11 cellular contexts compared by ENCODE assay signal in the genomic region with DNA sequence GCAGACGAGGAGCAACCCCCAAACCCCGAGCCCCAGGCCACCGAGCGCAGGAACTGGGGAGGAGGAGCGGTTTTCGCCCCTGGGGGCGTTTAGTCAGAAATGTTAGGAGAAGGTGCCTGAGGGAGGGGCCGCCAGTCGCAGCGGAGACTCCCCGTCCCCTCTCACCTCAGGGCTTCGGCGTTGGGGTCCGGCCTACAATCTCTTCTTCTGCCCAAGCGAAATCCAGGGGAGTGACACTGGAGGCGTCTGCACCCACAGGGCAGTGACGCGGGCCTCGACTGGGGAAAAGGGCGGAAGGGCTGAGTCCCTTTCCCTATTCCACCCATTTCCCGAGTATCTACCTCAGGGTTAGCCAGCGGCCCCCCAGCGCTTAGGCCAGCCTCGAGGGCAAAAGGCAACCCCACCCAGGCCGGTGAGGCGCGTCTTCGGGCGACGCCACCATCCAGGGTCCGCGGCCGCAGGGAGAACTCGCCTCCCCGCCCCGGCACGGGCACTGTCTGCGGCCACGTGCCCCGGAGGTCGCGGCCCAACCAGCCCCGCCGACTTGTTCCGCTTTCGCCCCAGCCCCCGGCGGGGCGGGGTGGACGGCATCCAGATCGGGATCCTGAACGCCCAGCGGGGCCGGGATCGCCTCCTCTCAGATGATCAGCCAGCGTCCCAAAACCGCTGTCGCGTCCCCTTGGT.
DNase-seq lines count a peak whose midpoint lies in the region; ATAC-seq and TF ChIP-seq lines count a peak whose summit lies in the region.
"Had no signal": no experiment of that assay in that cellular context is flagged by ENCODE, and none has a peak within 500 bp of the region (broad histone marks: within the 10 kb centered on the region; RNA-seq: fewer than 3 reads in every experiment).

No MANE protein-coding gene starts in this region.

- H3K27ac Mint-ChIP-seq in activated CD8-positive, alpha-beta T cell treated with anti-CD3 and anti-CD28 coated beads for 36 hours: no peak overlapping the region
- H3K27ac Mint-ChIP-seq in activated CD8-positive, alpha-beta T cell treated with anti-CD3 and anti-CD28 coated beads, Interleukin-2, amount 10 ng/mL, durations not matched to agents 7 days and 5 days: no peak overlapping the region
- H3K27ac Mint-ChIP-seq in naive thymus-derived CD8-positive, alpha-beta T cell: no peak overlapping the region

- CTCF ChIA-PET in activated CD8-positive, alpha-beta T cell treated with anti-CD3 and anti-CD28 coated beads for 36 hours (lab: Charles Lee): no interaction called here
- CTCF ChIA-PET in activated CD8-positive, alpha-beta T cell treated with anti-CD3 and anti-CD28 coated beads, Interleukin-2, amount 10 ng/mL, durations not matched to agents 7 days and 5 days (lab: Charles Lee): no interaction called here

- no peak for TF ChIP-seq EP300 in transverse colon (IDR thresholded peaks at IDR 0.05; ENCODE audit: low read depth)

- POLR2A ChIA-PET in activated CD8-positive, alpha-beta T cell treated with anti-CD3 and anti-CD28 coated beads for 36 hours (lab: Charles Lee): interaction anchor here (1.3 kb wide), 1 partner anchor 8 kb away, joined by 4 read pairs; no protein-coding TSS in a partner anchor
- POLR2A ChIA-PET in activated CD8-positive, alpha-beta T cell treated with anti-CD3 and anti-CD28 coated beads, Interleukin-2, amount 10 ng/mL, durations not matched to agents 7 days and 5 days (lab: Charles Lee): no interaction called here
- POLR2A ChIA-PET in naive thymus-derived CD8-positive, alpha-beta T cell (lab: Charles Lee): no interaction called here

- in situ Hi-C loops in transverse colon (cut with MboI; ENCODE audit: low pct_ligation_motif_present in 1 of 4, low pct_unique_long_range_greater_than_20kb in 1 of 4, low sequenced_read_pairs in 3 of 4): no loop called here

- peak overlapping the region in 3 of 4 donors; percentile 12 to 42 (median 26) for H3K4me3 ChIP-seq in transverse colon
- H3K4me3 ChIP-seq: A549 had no signal

- ATAC-seq in activated CD8-positive, alpha-beta T cell treated with anti-CD3 and anti-CD28 coated beads for 36 hours: no peak
- no peak for ATAC-seq in activated CD8-positive, alpha-beta T cell treated with anti-CD3 and anti-CD28 coated beads, Interleukin-2, amount 10 ng/mL, durations not matched to agents 7 days and 5 days
- peak; percentile 77 for ATAC-seq in Right ventricle myocardium superior (ENCODE audit: poor library complexity)
- peak; percentile 5 to 22 for ATAC-seq in naive thymus-derived CD8-positive, alpha-beta T cell
- ATAC-seq in GM21381 (IDR thresholded peaks at IDR 0.05; ENCODE audit: unreplicated experiment): no peak
- ATAC-seq: A549 had no signal

- no peak for TF ChIP-seq CTCF in activated CD8-positive, alpha-beta T cell treated with anti-CD3 and anti-CD28 coated beads for 36 hours (IDR thresholded peaks at IDR 0.05)
- no peak for TF ChIP-seq CTCF in transverse colon (IDR thresholded peaks at IDR 0.05)

- no peaks in the 10 kb centered on the region for H3K9me3 Mint-ChIP-seq in activated CD8-positive, alpha-beta T cell treated with anti-CD3 and anti-CD28 coated beads for 36 hours
- H3K9me3 Mint-ChIP-seq in activated CD8-positive, alpha-beta T cell treated with anti-CD3 and anti-CD28 coated beads, Interleukin-2, amount 10 ng/mL, durations not matched to agents 7 days and 5 days (ENCODE audit: insufficient read depth): no peaks in the 10 kb centered on the region
- peaks cover 0 to 6% (median 0%) of the 10 kb centered on the region in 9 donors for H3K9me3 Mint-ChIP-seq in naive thymus-derived CD8-positive, alpha-beta T cell

- no peak for TF ChIP-seq POLR2A in transverse colon (IDR thresholded peaks at IDR 0.05)

- intact Hi-C loops in activated CD8-positive, alpha-beta T cell treated with anti-CD3 and anti-CD28 coated beads for 36 hours (cut with micrococcal nuclease): loop anchor here (5.0 kb wide), 1 partner anchor 109 kb away; no protein-coding TSS in a partner anchor
- intact Hi-C loops in Right ventricle myocardium superior (cut with DNase I): no loop called here
- intact Hi-C loops in transverse colon (cut with DNase I; ENCODE audit: low total_unique reads): no loop called here

- no peaks in the 10 kb centered on the region for H3K36me3 Mint-ChIP-seq in activated CD8-positive, alpha-beta T cell treated with anti-CD3 and anti-CD28 coated beads for 36 hours (ENCODE audit: low read depth)
- peaks cover 3% of the 10 kb centered on the region for H3K36me3 Mint-ChIP-seq in activated CD8-positive, alpha-beta T cell treated with anti-CD3 and anti-CD28 coated beads, Interleukin-2, amount 10 ng/mL, durations not matched to agents 7 days and 5 days (ENCODE audit: low read depth)
- peaks cover 1 to 16% (median 4%) of the 10 kb centered on the region in 3 donors for H3K36me3 Mint-ChIP-seq in naive thymus-derived CD8-positive, alpha-beta T cell

- H3K27me3 ChIP-seq in transverse colon: peaks cover 100% of the 10 kb centered on the region

- no peak overlapping the region for H3K27ac ChIP-seq in transverse colon
- H3K27ac ChIP-seq: A549 had no signal

- no peaks in the 10 kb centered on the region for H3K36me3 ChIP-seq in transverse colon

- H3K27me3 Mint-ChIP-seq in activated CD8-positive, alpha-beta T cell treated with anti-CD3 and anti-CD28 coated beads for 36 hours: peaks cover 83% of the 10 kb centered on the region
- H3K27me3 Mint-ChIP-seq in activated CD8-positive, alpha-beta T cell treated with anti-CD3 and anti-CD28 coated beads, Interleukin-2, amount 10 ng/mL, durations not matched to agents 7 days and 5 days (ENCODE audit: low read depth): peaks cover 92% of the 10 kb centered on the region
- H3K27me3 Mint-ChIP-seq in naive thymus-derived CD8-positive, alpha-beta T cell: peaks cover 75 to 100% (median 84%) of the 10 kb centered on the region in 5 donors

- WGBS in transverse colon (ENCODE audit: low coverage in 1 of 2), 2 donors: 23 to 50% methylated on average over 2 to 29 of the region's 59 CpGs

- no peaks in the 10 kb centered on the region for H3K9me3 ChIP-seq in transverse colon
- H3K9me3 ChIP-seq: A549 had no signal

- no peak overlapping the region for H3K4me3 Mint-ChIP-seq in activated CD8-positive, alpha-beta T cell treated with anti-CD3 and anti-CD28 coated beads for 36 hours
- H3K4me3 Mint-ChIP-seq in activated CD8-positive, alpha-beta T cell treated with anti-CD3 and anti-CD28 coated beads, Interleukin-2, amount 10 ng/mL, durations not matched to agents 7 days and 5 days: no peak overlapping the region
- H3K4me3 Mint-ChIP-seq in naive thymus-derived CD8-positive, alpha-beta T cell: peak overlapping the region; percentile 13 to 73 (median 66)

- peaks cover 17% of the 10 kb centered on the region for H3K4me1 Mint-ChIP-seq in activated CD8-positive, alpha-beta T cell treated with anti-CD3 and anti-CD28 coated beads for 36 hours (ENCODE audit: low read depth)
- peaks cover 7% of the 10 kb centered on the region for H3K4me1 Mint-ChIP-seq in activated CD8-positive, alpha-beta T cell treated with anti-CD3 and anti-CD28 coated beads, Interleukin-2, amount 10 ng/mL, durations not matched to agents 7 days and 5 days (ENCODE audit: low read depth)
- peaks cover 12 to 38% (median 24%) of the 10 kb centered on the region in 4 donors for H3K4me1 Mint-ChIP-seq in naive thymus-derived CD8-positive, alpha-beta T cell

- DNase-seq in activated CD8-positive, alpha-beta T cell treated with anti-CD3 and anti-CD28 coated beads for 36 hours: peak; percentile 3
- DNase-seq in activated CD8-positive, alpha-beta T cell treated with anti-CD3 and anti-CD28 coated beads, Interleukin-2, amount 10 ng/mL, durations not matched to agents 7 days and 5 days: no peak
- DNase-seq in Right ventricle myocardium superior (no peak), transverse colon (no peak), NCI-H2227 treated with DMSO at 0.1 percent for 48 hours (lab: John Stamatoyannopoulos, UW) (no peak)
- DNase-seq in naive thymus-derived CD8-positive, alpha-beta T cell: no peak
- no peak for DNase-seq in stimulated activated CD4-positive, alpha-beta T cell treated with anti-CD3 and anti-CD28 coated beads, Interleukin-15, amount 100 ng/mL, for 24 hours
- DNase-seq: activated CD4-positive, alpha-beta T cell treated with anti-CD3 and anti-CD28 coated beads for 1 hour; amniotic stem cell had no signal

- peaks cover 5 to 18% (median 12%) of the 10 kb centered on the region in 4 donors for H3K4me1 ChIP-seq in transverse colon
- H3K4me1 ChIP-seq: A549 had no signal

Comparison
In these comparisons a context has a peak if more than half of its experiments do, and no peak if none do; other contexts are left out.
1. ATAC-seq: peak in Right ventricle myocardium superior (single experiment) and naive thymus-derived CD8-positive, alpha-beta T cell (2 of 2); none in activated CD8-positive, alpha-beta T cell treated with anti-CD3 and anti-CD28 coated beads for 36 hours (single experiment), activated CD8-positive, alpha-beta T cell treated with anti-CD3 and anti-CD28 coated beads, Interleukin-2, amount 10 ng/mL, durations not matched to agents 7 days and 5 days (single experiment) and GM21381 (single experiment).
2. H3K4me3 Mint-ChIP-seq: peak in naive thymus-derived CD8-positive, alpha-beta T cell (10 of 10); none in activated CD8-positive, alpha-beta T cell treated with anti-CD3 and anti-CD28 coated beads for 36 hours (single experiment) and activated CD8-positive, alpha-beta T cell treated with anti-CD3 and anti-CD28 coated beads, Interleukin-2, amount 10 ng/mL, durations not matched to agents 7 days and 5 days (single experiment).